27 cellular contexts compared by ENCODE assay signal in the genomic region with DNA sequence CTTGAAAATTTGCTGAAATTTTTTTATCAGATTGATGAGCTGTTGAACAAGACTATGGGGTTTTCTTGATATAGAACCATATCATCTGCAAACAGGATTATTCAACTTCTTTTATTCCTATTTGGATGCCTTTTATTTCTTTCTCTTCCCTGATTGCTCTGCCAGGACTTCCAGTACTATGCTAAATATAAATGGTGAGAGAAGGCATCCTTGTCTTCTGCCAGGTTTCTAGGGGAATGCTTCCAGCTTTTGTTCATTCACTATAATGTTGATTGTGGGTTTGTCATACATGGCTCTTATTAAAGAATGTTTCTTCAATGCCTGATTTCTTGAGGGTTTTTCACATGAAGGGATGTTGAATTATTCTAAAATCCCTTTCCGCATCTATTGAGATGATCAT.
"Had no signal": no experiment of that assay in that cellular context is flagged by ENCODE, and none has a peak within 500 bp of the region (broad histone marks: within the 10 kb centered on the region; RNA-seq: fewer than 3 reads in every experiment).

No MANE protein-coding gene starts in this region.

- H3K27ac ChIP-seq: neural progenitor cell, ovary, parathyroid adenoma, psoas muscle, right lobe of liver, sigmoid colon, thoracic aorta, thyroid gland, tibial nerve, upper lobe of left lung, vagina had no signal

- FAIRE-seq: small intestine, urothelium cell line had no signal

- ATAC-seq: naive thymus-derived CD4-positive, alpha-beta T cell; natural killer cell; psoas muscle; right lobe of liver; stimulated activated memory B cell treated with anti-CD40 and anti-IgM and Interleukin-4, amounts not matched to agents 10 μg/mL and 1 μg/mL and 100 μg/mL, for 72 hours; stimulated activated naive CD8-positive, alpha-beta T cell treated with anti-CD3 and anti-CD28 coated beads, Interleukin-15, amount 100 ng/mL, for 72 hours; stimulated activated naive CD8-positive, alpha-beta T cell treated with anti-CD3 and anti-CD28 coated beads, Interleukin-15, Interleukin-2, amounts not matched to agents 100 U/mL and 50 U/mL, for 24 hours had no signal

- H3K36me3 ChIP-seq: neural progenitor cell, ovary, right lobe of liver, sigmoid colon, thoracic aorta, thyroid gland, tibial nerve, upper lobe of left lung, vagina had no signal

- H3K27me3 ChIP-seq: neural progenitor cell, ovary, sigmoid colon, thyroid gland, tibial nerve, upper lobe of left lung, vagina had no signal

- DNase-seq: naive thymus-derived CD4-positive, alpha-beta T cell; natural killer cell; occipital lobe; ovary; posterior cingulate gyrus; psoas muscle; right lobe of liver; sigmoid colon; small intestine; stimulated activated CD4-positive, alpha-beta T cell treated with anti-CD3 and anti-CD28 coated beads, Interleukin-15, amount 100 ng/mL, for 24 hours; stimulated activated CD4-positive, alpha-beta T cell treated with anti-CD3 and anti-CD28 coated beads, Interleukin-2, amount 100 ng/mL, for 24 hours; stimulated activated CD4-positive, alpha-beta T cell treated with anti-CD3 and anti-CD28 coated beads, Interleukin-2, amount 100 ng/mL, for 48 hours; stimulated activated CD4-positive, alpha-beta T cell treated with anti-CD3 and anti-CD28 coated beads, Interleukin-4, amount 100 ng/mL, for 24 hours; stimulated activated naive CD4-positive, alpha-beta T cell; stimulated activated naive CD8-positive, alpha-beta T cell treated with anti-CD3 and anti-CD28 coated beads, Interleukin-15, amount 100 ng/mL, for 72 hours; stimulated activated naive CD8-positive, alpha-beta T cell treated with anti-CD3 and anti-CD28 coated beads, Interleukin-15, Interleukin-2, amounts not matched to agents 100 U/mL and 50 U/mL, for 24 hours; substantia nigra; thyroid gland; trophoblast cell had no signal

- H3K4me1 ChIP-seq: neural progenitor cell, parathyroid adenoma, psoas muscle, right lobe of liver, sigmoid colon, thyroid gland, tibial nerve, upper lobe of left lung, vagina had no signal

- H3K4me3 ChIP-seq: neural progenitor cell, ovary, psoas muscle, right lobe of liver, sigmoid colon, thoracic aorta, thyroid gland, tibial nerve, upper lobe of left lung, vagina had no signal

- H3K9me3 ChIP-seq: ovary, right lobe of liver, sigmoid colon, thoracic aorta, thyroid gland, tibial nerve, vagina had no signal
